Comparison of ENCODE assay signal across 28 cellular contexts in genomic region chr19:58311345-58311744, GRCh38.
"Had no signal": no experiment of that assay in that cellular context is flagged by ENCODE, and none has a peak within 500 bp of the region (broad histone marks: within the 10 kb centered on the region; RNA-seq: fewer than 3 reads in every experiment).

No MANE protein-coding gene starts in this region.

- H3K9me3 Mint-ChIP-seq: activated naive CD8-positive, alpha-beta T cell treated with anti-CD3 and anti-CD28 coated beads for 36 hours; endodermal cell; stimulated activated effector memory CD8-positive, alpha-beta T cell treated with anti-CD3 and anti-CD28 coated beads, Interleukin-12 subunit alpha, Interleukin-12 subunit beta, amount 100 ng/mL, for 72 hours; stimulated activated naive CD8-positive, alpha-beta T cell treated with anti-CD3 and anti-CD28 coated beads, Interleukin-15, Interleukin-2, amounts not matched to agents 100 ng/mL and 50 ng/mL, for 24 hours; type B pancreatic cell had no signal

- H3K4me3 Mint-ChIP-seq: activated CD8-positive, alpha-beta memory T cell treated with anti-CD3 and anti-CD28 coated beads, Interleukin-2, amount 10 ng/mL, durations not matched to agents 7 days and 5 days; activated CD8-positive, alpha-beta T cell treated with anti-CD3 and anti-CD28 coated beads, Interleukin-2, amount 10 ng/mL, durations not matched to agents 7 days and 5 days; activated naive CD4-positive, alpha-beta T cell treated with anti-CD3 and anti-CD28 coated beads for 36 hours; activated naive CD8-positive, alpha-beta T cell treated with anti-CD3 and anti-CD28 coated beads for 36 hours; endodermal cell; stimulated activated effector memory CD8-positive, alpha-beta T cell treated with anti-CD3 and anti-CD28 coated beads, Interleukin-12 subunit alpha, Interleukin-12 subunit beta, amount 100 ng/mL, for 72 hours; stimulated activated naive CD8-positive, alpha-beta T cell treated with anti-CD3 and anti-CD28 coated beads, Interleukin-15, Interleukin-2, amounts not matched to agents 100 ng/mL and 50 ng/mL, for 24 hours; T-helper 17 cell; type B pancreatic cell had no signal

- H3K27me3 Mint-ChIP-seq: activated CD8-positive, alpha-beta memory T cell treated with anti-CD3 and anti-CD28 coated beads, Interleukin-2, amount 10 ng/mL, durations not matched to agents 7 days and 5 days; activated naive CD8-positive, alpha-beta T cell treated with anti-CD3 and anti-CD28 coated beads for 36 hours; stimulated activated naive CD8-positive, alpha-beta T cell treated with anti-CD3 and anti-CD28 coated beads, Interleukin-15, Interleukin-2, amounts not matched to agents 100 ng/mL and 50 ng/mL, for 24 hours; T-helper 17 cell; type B pancreatic cell had no signal

- ATAC-seq: activated CD8-positive, alpha-beta memory T cell treated with anti-CD3 and anti-CD28 coated beads, Interleukin-2, amount 10 ng/mL, durations not matched to agents 7 days and 5 days; activated CD8-positive, alpha-beta T cell treated with anti-CD3 and anti-CD28 coated beads, Interleukin-2, amount 10 ng/mL, durations not matched to agents 7 days and 5 days; stimulated activated effector memory CD8-positive, alpha-beta T cell treated with anti-CD3 and anti-CD28 coated beads, Interleukin-12 subunit alpha, Interleukin-12 subunit beta, amount 100 ng/mL, for 72 hours; T-helper 17 cell had no signal

- H3K4me3 ChIP-seq: adrenal gland, esophagus squamous epithelium, left ventricle myocardium inferior, lung, ovary, prostate gland, sigmoid colon, vagina had no signal

- H3K27ac Mint-ChIP-seq: activated CD8-positive, alpha-beta memory T cell treated with anti-CD3 and anti-CD28 coated beads, Interleukin-2, amount 10 ng/mL, durations not matched to agents 7 days and 5 days; activated CD8-positive, alpha-beta T cell treated with anti-CD3 and anti-CD28 coated beads, Interleukin-2, amount 10 ng/mL, durations not matched to agents 7 days and 5 days; activated naive CD4-positive, alpha-beta T cell treated with anti-CD3 and anti-CD28 coated beads for 36 hours; activated naive CD8-positive, alpha-beta T cell treated with anti-CD3 and anti-CD28 coated beads for 36 hours; endodermal cell; stimulated activated effector memory CD8-positive, alpha-beta T cell treated with anti-CD3 and anti-CD28 coated beads, Interleukin-12 subunit alpha, Interleukin-12 subunit beta, amount 100 ng/mL, for 72 hours; stimulated activated naive CD8-positive, alpha-beta T cell treated with anti-CD3 and anti-CD28 coated beads, Interleukin-15, Interleukin-2, amounts not matched to agents 100 ng/mL and 50 ng/mL, for 24 hours; T-helper 17 cell; type B pancreatic cell had no signal

- FAIRE-seq: small intestine had no signal

- DNase-seq: activated CD4-positive, alpha-beta T cell treated with anti-CD3 and anti-CD28 coated beads, Interleukin-2, amount 50 U/mL, for 1 hour; activated CD4-positive, CD25-positive, alpha-beta regulatory T cell treated with anti-CD3 and anti-CD28 coated beads, Interleukin-2, amount 50 U/mL, for 72 hours; activated CD8-positive, alpha-beta memory T cell treated with anti-CD3 and anti-CD28 coated beads, Interleukin-2, amount 10 ng/mL, durations not matched to agents 7 days and 5 days; activated CD8-positive, alpha-beta T cell treated with anti-CD3 and anti-CD28 coated beads, Interleukin-2, amount 10 ng/mL, durations not matched to agents 7 days and 5 days; activated effector memory CD4-positive, alpha-beta T cell treated with Interleukin-2 at 50 U/mL for 16 hours; aorta; central memory CD4-positive, alpha-beta T cell; esophagus squamous epithelium; foreskin melanocyte; islet precursor cell; sigmoid colon; small intestine; stimulated activated CD4-positive, alpha-beta T cell treated with anti-CD3 and anti-CD28 coated beads, Interleukin-4, amount 100 ng/mL, for 24 hours; SW 1271; T-helper 17 cell; T1000 had no signal
